In genomic region chr2:232456296-232457120, GRCh38 we compare ENCODE assay signal across 19 cellular contexts. TPM values are rescaled to one million over a fixed set of nuclear protein-coding genes. Genes with fewer than 3 reads are reported as not detected.
"Had no signal": no experiment of that assay in that cellular context is flagged by ENCODE, and none has a peak within 500 bp of the region (broad histone marks: within the 10 kb centered on the region; RNA-seq: fewer than 3 reads in every experiment).

No MANE protein-coding gene starts in this region.

- H3K36me3 Mint-ChIP-seq: natural killer cell had no signal

- H3K27ac ChIP-seq: foreskin keratinocyte, left lung, right atrium auricular region, upper lobe of right lung had no signal

- H3K9me3 Mint-ChIP-seq: activated CD4-positive, alpha-beta T cell treated with anti-CD3 and anti-CD28 coated beads, Interleukin-2, amount 10 ng/mL, durations not matched to agents 7 days and 5 days; activated T-helper 17 cell treated with anti-CD3 and anti-CD28 coated beads, Interleukin-2, amount 50 U/mL, for 72 hours; natural killer cell; stimulated activated naive CD8-positive, alpha-beta T cell treated with anti-CD3 and anti-CD28 coated beads, Interleukin-15, Interleukin-2, amounts not matched to agents 100 ng/mL and 50 ng/mL, for 24 hours; T-helper 2 cell treated with Interferon-gamma antibody and Interleukin-4, amounts not matched to agents 5 μg/mL and 100 μg/mL, for 36 hours had no signal

- ATAC-seq: activated T-helper 17 cell treated with anti-CD3 and anti-CD28 coated beads, Interleukin-2, amount 50 U/mL, for 72 hours; foreskin keratinocyte; left lung; natural killer cell; upper lobe of right lung had no signal

- H3K4me3 Mint-ChIP-seq: activated CD4-positive, alpha-beta T cell treated with anti-CD3 and anti-CD28 coated beads, Interleukin-2, amount 10 ng/mL, durations not matched to agents 7 days and 5 days; activated T-helper 17 cell treated with anti-CD3 and anti-CD28 coated beads, Interleukin-2, amount 50 U/mL, for 72 hours; natural killer cell; stimulated activated naive CD8-positive, alpha-beta T cell treated with anti-CD3 and anti-CD28 coated beads, Interleukin-15, Interleukin-2, amounts not matched to agents 100 ng/mL and 50 ng/mL, for 24 hours; T-helper 2 cell treated with Interferon-gamma antibody and Interleukin-4, amounts not matched to agents 5 μg/mL and 100 μg/mL, for 36 hours had no signal

- H3K9me3 ChIP-seq: left lung, right atrium auricular region, upper lobe of right lung had no signal

- H3K36me3 ChIP-seq: left lung, right atrium auricular region, upper lobe of right lung had no signal

- H3K27ac Mint-ChIP-seq: activated CD4-positive, alpha-beta T cell treated with anti-CD3 and anti-CD28 coated beads, Interleukin-2, amount 10 ng/mL, durations not matched to agents 7 days and 5 days; activated T-helper 17 cell treated with anti-CD3 and anti-CD28 coated beads, Interleukin-2, amount 50 U/mL, for 72 hours; natural killer cell; stimulated activated naive CD8-positive, alpha-beta T cell treated with anti-CD3 and anti-CD28 coated beads, Interleukin-15, Interleukin-2, amounts not matched to agents 100 ng/mL and 50 ng/mL, for 24 hours; T-helper 2 cell treated with Interferon-gamma antibody and Interleukin-4, amounts not matched to agents 5 μg/mL and 100 μg/mL, for 36 hours had no signal

- H3K4me3 ChIP-seq: left lung, right atrium auricular region, smooth muscle cell, upper lobe of right lung had no signal

- H3K4me1 Mint-ChIP-seq: activated CD4-positive, alpha-beta T cell treated with anti-CD3 and anti-CD28 coated beads, Interleukin-2, amount 10 ng/mL, durations not matched to agents 7 days and 5 days; activated T-helper 17 cell treated with anti-CD3 and anti-CD28 coated beads, Interleukin-2, amount 50 U/mL, for 72 hours had no signal

- H3K4me1 ChIP-seq: foreskin keratinocyte, left lung, right atrium auricular region, upper lobe of right lung had no signal

- DNase-seq: activated CD4-positive, alpha-beta T cell treated with anti-CD3 and anti-CD28 coated beads, Interleukin-2, amount 10 ng/mL, durations not matched to agents 7 days and 5 days; activated CD4-positive, CD25-positive, alpha-beta regulatory T cell; activated naive CD4-positive, alpha-beta T cell treated with anti-CD3 and anti-CD28 coated beads, Interleukin-2, amount 50 U/mL, for 16 hours; effector CD4-positive, alpha-beta T cell; foreskin keratinocyte; natural killer cell; SW 1271 had no signal

RNA-seq across cellular contexts. Expression of gene ALPI, which starts 0.6 kb away (rescaled TPM):
- total RNA-seq: activated CD4-positive, alpha-beta T cell treated with anti-CD3 and anti-CD28 coated beads, Interleukin-2, amount 10 ng/mL, durations not matched to agents 7 days and 5 days; activated T-helper 17 cell treated with anti-CD3 and anti-CD28 coated beads, Interleukin-2, amount 50 U/mL, for 72 hours; astrocyte; endothelial cell of umbilical vein; foreskin keratinocyte; left lung; natural killer cell; right atrium auricular region; SK-MEL-5; smooth muscle cell; temporal lobe; upper lobe of right lung had no signal

RNA-seq across cellular contexts. Expression of gene ECEL1, which starts 31.1 kb away (rescaled TPM):
- total RNA-seq: activated CD4-positive, alpha-beta T cell treated with anti-CD3 and anti-CD28 coated beads, Interleukin-2, amount 10 ng/mL, durations not matched to agents 7 days and 5 days; activated T-helper 17 cell treated with anti-CD3 and anti-CD28 coated beads, Interleukin-2, amount 50 U/mL, for 72 hours; endothelial cell of umbilical vein; foreskin keratinocyte; natural killer cell; right atrium auricular region; SK-MEL-5; smooth muscle cell; upper lobe of right lung had no signal

RNA-seq across cellular contexts. Expression of gene ALPG, which starts 49.9 kb away (rescaled TPM):
- total RNA-seq: activated CD4-positive, alpha-beta T cell treated with anti-CD3 and anti-CD28 coated beads, Interleukin-2, amount 10 ng/mL, durations not matched to agents 7 days and 5 days; activated T-helper 17 cell treated with anti-CD3 and anti-CD28 coated beads, Interleukin-2, amount 50 U/mL, for 72 hours; endothelial cell of umbilical vein; foreskin keratinocyte; mucosa of gallbladder; natural killer cell; right atrium auricular region; SK-MEL-5; smooth muscle cell; temporal lobe had no signal
